ENCODE assay signal across 7 cellular contexts in the genomic region with DNA sequence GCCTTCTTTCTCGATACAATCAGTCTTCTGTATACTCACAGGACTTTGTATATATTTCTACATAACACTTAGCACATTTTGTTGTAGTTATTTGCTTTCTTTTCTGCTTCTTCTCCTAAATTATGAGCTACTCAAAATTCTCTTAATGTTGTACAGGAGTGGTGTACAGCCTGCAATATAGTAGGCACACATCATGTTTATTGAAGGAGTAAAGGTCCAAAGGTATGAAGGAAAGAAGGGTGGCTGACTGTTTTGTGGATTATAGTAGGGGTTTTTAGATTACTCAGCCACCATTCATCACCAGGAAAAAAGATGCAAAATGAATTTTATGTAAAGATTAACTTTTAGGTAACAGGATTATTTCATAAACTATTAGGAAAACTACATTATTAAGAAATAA. TPM values are rescaled to one million over a fixed set of nuclear protein-coding genes. Genes with fewer than 3 reads are reported as not detected.
"Had no signal": no experiment of that assay in that cellular context is flagged by ENCODE, and none has a peak within 500 bp of the region (broad histone marks: within the 10 kb centered on the region; RNA-seq: fewer than 3 reads in every experiment).

No MANE protein-coding gene starts in this region.

- ATAC-seq: GM23338, K562 had no signal

- DNase-seq: H9, HCEC 1CT, IMR-90 had no signal

- H3K4me3 ChIP-seq: GM23338, K562 had no signal

RNA-seq across cellular contexts. Expression of gene STARD6, which starts 54.1 kb away (rescaled TPM):
- total RNA-seq: GM23338, H1, H9, HT-29, IMR-90, K562 had no signal
